10 cellular contexts compared by ENCODE assay signal in the genomic region with DNA sequence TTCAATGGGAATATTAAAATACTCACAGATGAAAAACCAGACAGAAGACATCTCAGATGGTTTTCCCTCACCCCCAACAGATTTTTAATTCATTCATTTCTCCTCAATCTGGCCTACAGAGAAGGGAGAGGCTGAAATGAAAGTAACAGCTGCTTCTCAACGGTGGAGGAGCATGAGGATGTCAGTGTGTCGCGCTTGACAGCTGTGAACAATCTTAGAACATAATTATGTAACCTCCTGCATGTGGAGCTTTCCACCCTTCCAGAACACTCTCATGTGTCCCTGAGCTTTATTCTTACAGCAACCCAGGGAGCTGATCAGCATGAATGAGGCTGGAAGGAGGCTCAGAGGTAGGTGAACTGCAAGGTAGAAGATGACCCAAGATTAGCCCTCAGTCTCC. TPM values are rescaled to one million over a fixed set of nuclear protein-coding genes. Genes with fewer than 3 reads are reported as not detected.
DNase-seq lines count a peak whose midpoint lies in the region; ATAC-seq and TF ChIP-seq lines count a peak whose summit lies in the region.
"Had no signal": no experiment of that assay in that cellular context is flagged by ENCODE, and none has a peak within 500 bp of the region (broad histone marks: within the 10 kb centered on the region; RNA-seq: fewer than 3 reads in every experiment).

No MANE protein-coding gene starts in this region.

- DNase-seq in OCI-LY7 (ENCODE audit: low spot score) (peak; percentile 50), iPS-NIHi11 (ENCODE audit: low spot score) (no peak), GM23338 (ENCODE audit: low spot score) (no peak)
- no peak for DNase-seq in stimulated activated CD4-positive, alpha-beta T cell treated with anti-CD3 and anti-CD28 coated beads, Interleukin-12 subunit alpha, Interleukin-12 subunit beta, amount 100 ng/mL, for 4 hours
- DNase-seq: left colon, RPMI8226 had no signal

- H3K27me3 Mint-ChIP-seq in stimulated activated memory B cell treated with anti-CD40 and anti-IgM and Interleukin-4, amounts not matched to agents 10 μg/mL and 1 μg/mL and 100 μg/mL, for 72 hours, result no peaks in the 10 kb centered on the region
- H3K27me3 Mint-ChIP-seq in GM23338 (ENCODE audit: insufficient read depth, low read depth, poor library complexity), result peaks cover 3% of the 10 kb centered on the region

- H3K4me2 ChIP-seq in OCI-LY7 (ENCODE audit: low read length), result no peak overlapping the region
- no peak overlapping the region for H3K4me2 ChIP-seq in GM23338

- H3K9me2 ChIP-seq in OCI-LY7 (ENCODE audit: insufficient read depth, low read length) (no peaks in the 10 kb centered on the region), GM23338 (ENCODE audit: insufficient read depth) (no peaks in the 10 kb centered on the region)

- POLR2A ChIA-PET in OCI-LY7 (lab: Charles Lee), result no interaction called here

- no TSS peak for BruUV-seq in OCI-LY7 (replicated peaks; lab: Mats Ljungman, UMichigan)

- H3F3A ChIP-seq in GM23338 (replicated peaks; ENCODE audit: low read depth), result no peaks in the 10 kb centered on the region

- H3K27ac Mint-ChIP-seq in stimulated activated memory B cell treated with anti-CD40 and anti-IgM and Interleukin-4, amounts not matched to agents 10 μg/mL and 1 μg/mL and 100 μg/mL, for 72 hours, result peak overlapping the region; percentile 63
- H3K27ac Mint-ChIP-seq in GM23338, result no peak overlapping the region
- H3K27ac Mint-ChIP-seq: dendritic cell treated with granulocyte-macrophage colony-stimulating factor and Interleukin-4, amounts not matched to agents 40 ng/mL and 50 ng/mL, for 4 days had no signal

- peaks cover 11% of the 10 kb centered on the region for H3K4me1 ChIP-seq in OCI-LY7 (ENCODE audit: insufficient read depth, low read length, poor library complexity, severe bottlenecking)
- H3K4me1 ChIP-seq in GM23338 (ENCODE audit: insufficient read depth), result peaks cover 57% of the 10 kb centered on the region

- no peaks in the 10 kb centered on the region for H3K36me3 Mint-ChIP-seq in stimulated activated memory B cell treated with anti-CD40 and anti-IgM and Interleukin-4, amounts not matched to agents 10 μg/mL and 1 μg/mL and 100 μg/mL, for 72 hours
- peaks cover 14% of the 10 kb centered on the region for H3K36me3 Mint-ChIP-seq in GM23338 (ENCODE audit: low read depth)

- intact Hi-C loops in OCI-LY7 (cut with micrococcal nuclease; ENCODE audit: unreplicated experiment), result no loop called here

- no peak overlapping the region for H3K4me3 ChIP-seq in OCI-LY7 (ENCODE audit: low read depth, low read length, poor library complexity, severe bottlenecking)
- no peak overlapping the region for H3K4me3 ChIP-seq in GM23338

- H4K20me1 ChIP-seq in OCI-LY7 (ENCODE audit: insufficient read depth, low read length) (no peaks in the 10 kb centered on the region), GM23338 (replicated peaks; ENCODE audit: insufficient read depth) (peaks cover 25% of the 10 kb centered on the region; the same call in 1 of the 2 replicates)

- no peaks in the 10 kb centered on the region for H3K9me3 Mint-ChIP-seq in stimulated activated memory B cell treated with anti-CD40 and anti-IgM and Interleukin-4, amounts not matched to agents 10 μg/mL and 1 μg/mL and 100 μg/mL, for 72 hours
- no peaks in the 10 kb centered on the region for H3K9me3 Mint-ChIP-seq in GM23338

- peaks cover 16% of the 10 kb centered on the region for H3K4me1 Mint-ChIP-seq in stimulated activated memory B cell treated with anti-CD40 and anti-IgM and Interleukin-4, amounts not matched to agents 10 μg/mL and 1 μg/mL and 100 μg/mL, for 72 hours
- peaks cover 57% of the 10 kb centered on the region for H3K4me1 Mint-ChIP-seq in GM23338

- CTCF ChIA-PET in OCI-LY7 (lab: Charles Lee; ENCODE audit: unreplicated experiment), result no interaction called here

- H3K79me2 ChIP-seq in OCI-LY7 (ENCODE audit: insufficient read depth, low read depth, low read length) (no peaks in the 10 kb centered on the region), GM23338 (replicated peaks; ENCODE audit: insufficient read depth) (peaks cover 100% of the 10 kb centered on the region)

- no peaks in the 10 kb centered on the region for H3K27me3 ChIP-seq in GM23338 (ENCODE audit: insufficient read depth)

- TF ChIP-seq CTCF in OCI-LY7 (conservative IDR thresholded peaks at IDR 0.05; ENCODE audit: low read length) (no peak), GM23338 (conservative IDR thresholded peaks at IDR 0.05; ENCODE audit: low read depth in 2 of 2) (no peak)

- peak; percentile 75 for ATAC-seq in GM19328 (IDR thresholded peaks at IDR 0.05; ENCODE audit: unreplicated experiment)
- ATAC-seq in HG02798 (IDR thresholded peaks at IDR 0.05; ENCODE audit: poor library complexity, unreplicated experiment), result peak; percentile 83
- ATAC-seq in stimulated activated memory B cell treated with anti-CD40 and anti-IgM and Interleukin-4, amounts not matched to agents 10 μg/mL and 1 μg/mL and 100 μg/mL, for 72 hours, result no peak
- no peak for ATAC-seq in GM23338
- ATAC-seq: left colon had no signal

- H3K4me3 Mint-ChIP-seq in stimulated activated memory B cell treated with anti-CD40 and anti-IgM and Interleukin-4, amounts not matched to agents 10 μg/mL and 1 μg/mL and 100 μg/mL, for 72 hours, result no peak overlapping the region
- H3K4me3 Mint-ChIP-seq in GM23338, result no peak overlapping the region
- H3K4me3 Mint-ChIP-seq: dendritic cell treated with granulocyte-macrophage colony-stimulating factor and Interleukin-4, amounts not matched to agents 40 ng/mL and 50 ng/mL, for 4 days had no signal

- H3K9me3 ChIP-seq in OCI-LY7 (ENCODE audit: low read length), result no peaks in the 10 kb centered on the region

- peak overlapping the region; percentile 35 for H3K27ac ChIP-seq in OCI-LY7 (ENCODE audit: low read depth, low read length, poor library complexity, severe bottlenecking)
- no peak overlapping the region for H3K27ac ChIP-seq in GM23338 (ENCODE audit: low read depth)

- H2AFZ ChIP-seq in OCI-LY7 (ENCODE audit: low read length) (no peak overlapping the region), GM23338 (no peak overlapping the region)

- H3K36me3 ChIP-seq in OCI-LY7 (ENCODE audit: insufficient read depth, low read length), result no peaks in the 10 kb centered on the region
- no peaks in the 10 kb centered on the region for H3K36me3 ChIP-seq in GM23338 (ENCODE audit: insufficient read depth)

TF ChIP-seq in GM23338, 12 proteins besides CTCF, POLR2A, EP300 and RAD21:
- TF ChIP-seq NANOG (IDR thresholded peaks at IDR 0.05; ENCODE audit: borderline replicate concordance), result no peak
- no peak for TF ChIP-seq REST (IDR thresholded peaks at IDR 0.05; ENCODE audit: unreplicated experiment)
- TF ChIP-seq, protein P1, sequence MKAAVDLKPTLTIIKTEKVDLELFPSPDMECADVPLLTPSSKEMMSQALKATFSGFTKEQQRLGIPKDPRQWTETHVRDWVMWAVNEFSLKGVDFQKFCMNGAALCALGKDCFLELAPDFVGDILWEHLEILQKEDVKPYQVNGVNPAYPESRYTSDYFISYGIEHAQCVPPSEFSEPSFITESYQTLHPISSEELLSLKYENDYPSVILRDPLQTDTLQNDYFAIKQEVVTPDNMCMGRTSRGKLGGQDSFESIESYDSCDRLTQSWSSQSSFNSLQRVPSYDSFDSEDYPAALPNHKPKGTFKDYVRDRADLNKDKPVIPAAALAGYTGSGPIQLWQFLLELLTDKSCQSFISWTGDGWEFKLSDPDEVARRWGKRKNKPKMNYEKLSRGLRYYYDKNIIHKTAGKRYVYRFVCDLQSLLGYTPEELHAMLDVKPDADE (IDR thresholded peaks at IDR 0.05), result no peak
- no peak for TF ChIP-seq CREB1 (CRISPR knock-in tag; IDR thresholded peaks at IDR 0.05; ENCODE audit: low read depth)
- TF ChIP-seq EZH2phosphoT487 (IDR thresholded peaks at IDR 0.05; ENCODE audit: unreplicated experiment), result no peak
- no peak for TF ChIP-seq JUNB (IDR thresholded peaks at IDR 0.05; ENCODE audit: unreplicated experiment)

RNA-seq across cellular contexts. Expression of gene MB21D2, which starts 52.7 kb away (rescaled TPM):
- 0.06 TPM in 1 of 2 replicates, not detected in the other for total RNA-seq in OCI-LY7 (2014; rRNA removed; shearing (Covaris generic))
- not detected in 2 replicates for total RNA-seq in OCI-LY7 (2022)
- total RNA-seq in GM23338 (2014; rRNA removed; shearing (Covaris generic)), result 34.1 and 35.9 TPM in 2 replicates
- 8.1 and 8.6 TPM in 2 replicates for polyA plus RNA-seq in GM23338 (2016; fragmentation: Nextera tagmentation; extraction: Ambion mirVana)

Comparison
In these comparisons a context has a peak if more than half of its experiments do, and no peak if none do; other contexts are left out.
1. ATAC-seq: peak in GM19328 (single experiment) and HG02798 (single experiment); none in stimulated activated memory B cell treated with anti-CD40 and anti-IgM and Interleukin-4, amounts not matched to agents 10 μg/mL and 1 μg/mL and 100 μg/mL, for 72 hours (single experiment) and GM23338 (single experiment).
2. RNA of gene MB21D2, which starts 52.7 kb away (total RNA-seq): 34.1 to 35.9 TPM in GM23338; 0.06 TPM in OCI-LY7; every median in the first group is over 10 times any median in the second.